1 cellular context compared by ENCODE assay signal in genomic region chr19:33195711-33196347, GRCh38.
A peak's percentile ranks its signal among the peaks of the same experiment; 100 is the strongest.
TF ChIP-seq lines count a peak whose summit lies in the region.

No MANE protein-coding gene starts in this region.

TF ChIP-seq in HEK293, 187 proteins besides CTCF, POLR2A, EP300 and RAD21 (continued from another document):
- 0 out of 2 replicates have a peak, but pooled peaks have one; percentile 65 for TF ChIP-seq HOXA7 (CRISPR knock-in tag; IDR thresholded peaks at IDR 0.05; ENCODE audit: borderline replicate concordance)
TF ChIP-seq in HEK293: peak in this region for 12.
